In genomic region chr11:14418801-14419417, GRCh38 we compare ENCODE assay signal across 9 cellular contexts. TPM values are rescaled to one million over a fixed set of nuclear protein-coding genes. Genes with fewer than 3 reads are reported as not detected.
DNase-seq lines count a peak whose midpoint lies in the region; ATAC-seq, FAIRE-seq and TF ChIP-seq lines count a peak whose summit lies in the region.
"Had no signal": no experiment of that assay in that cellular context is flagged by ENCODE, and none has a peak within 500 bp of the region (broad histone marks: within the 10 kb centered on the region; RNA-seq: fewer than 3 reads in every experiment).

No MANE protein-coding gene starts in this region.

- H3F3A ChIP-seq in SK-N-SH (replicated peaks; ENCODE audit: insufficient read depth): no peaks in the 10 kb centered on the region

- no peak overlapping the region for H4K5ac ChIP-seq in H1 (ENCODE audit: insufficient read length, low read depth, low read length)

- H3K9ac ChIP-seq in SK-N-SH (no peak overlapping the region), H1 (replicated peaks in 1 of 4; ENCODE audit: extremely low read depth in 1 of 4, low read depth in 3 of 4, low read length in 3 of 4) (no peak overlapping the region)

- TF ChIP-seq CTCF in SK-N-SH (IDR thresholded peaks at IDR 0.05) (peak; percentile 50), H1 (IDR thresholded peaks at IDR 0.05; ENCODE audit: control extremely low read depth in 1 of 3, insufficient read depth in 1 of 3, low read depth in 1 of 3, low read length in 3 of 3) (peak; percentile 2 to 84 (median 67))

- no peak overlapping the region for H3K4ac ChIP-seq in H1 (replicated peaks; ENCODE audit: insufficient read length, low read depth, low read length)

- H2BK120ac ChIP-seq in H1 (replicated peaks; ENCODE audit: low read depth, low read length): no peak overlapping the region

- DNase-seq in SK-N-SH (peak; percentile 34), NCI-H226 (peak; percentile 30), H1 (ENCODE audit: low read depth in 1 of 2, low spot score in 2 of 2) (no peak), small intestine (peak; percentile 48), T1000 (lab: John Stamatoyannopoulos, UW) (no peak), right cardiac atrium (no peak), globus pallidus (ENCODE audit: low spot score) (no peak)

- CTCF ChIA-PET in SK-N-SH (lab: Yijun Ruan, JAX): interaction anchor here (0.6 to 8.8 kb wide), 15 partner anchors 10 to 647 kb away, joined by 3 to 62 read pairs (median 4); no protein-coding TSS in a partner anchor
- CTCF ChIA-PET in H1 (lab: Charles Lee; ENCODE audit: partially characterized antibody): interaction anchor here (0.5 to 13.7 kb wide), 64 partner anchors 10 to 799 kb away, joined by 3 to 312 read pairs (median 5); partner anchors contain the start of gene RRAS2

- H2BK5ac ChIP-seq in H1 (ENCODE audit: low read depth, low read length): no peak overlapping the region

- H3K9me3 ChIP-seq in SK-N-SH (no peaks in the 10 kb centered on the region), H1 (ENCODE audit: insufficient read depth in 2 of 2, low read depth in 1 of 2, low read length in 1 of 2) (no peaks in the 10 kb centered on the region), small intestine (ENCODE audit: control insufficient read depth, low read depth) (no peaks in the 10 kb centered on the region), right cardiac atrium (ENCODE audit: control insufficient read depth, low read length) (no peaks in the 10 kb centered on the region)

- FAIRE-seq in H1 (lab: Jason Lieb, UNC): peak; percentile 78
- no peak for FAIRE-seq in small intestine (lab: Jason Lieb, UNC)
- FAIRE-seq: urothelium cell line had no signal

- no peak overlapping the region for H3K18ac ChIP-seq in H1 (ENCODE audit: extremely low read depth, low read length)

- peak; percentile 68 for TF ChIP-seq RAD21 in SK-N-SH (IDR thresholded peaks at IDR 0.05; ENCODE audit: low read length)
- TF ChIP-seq RAD21 in H1 (IDR thresholded peaks at IDR 0.05 in 1 of 2, conservative IDR thresholded peaks at IDR 0.05 in 1 of 2; ENCODE audit: low read depth in 2 of 2, low read length in 2 of 2): peak; percentile 82 to 85

- no peak overlapping the region for H2BK20ac ChIP-seq in H1 (ENCODE audit: low read length)

- no peaks in the 10 kb centered on the region for H3K27me3 ChIP-seq in SK-N-SH (ENCODE audit: insufficient read depth)
- no peaks in the 10 kb centered on the region for H3K27me3 ChIP-seq in H1 (replicated peaks in 1 of 4; ENCODE audit: control insufficient read depth in 3 of 4, extremely low read depth in 1 of 4, insufficient read depth in 3 of 4, low read length in 3 of 4)
- no peaks in the 10 kb centered on the region for H3K27me3 ChIP-seq in small intestine (ENCODE audit: control insufficient read depth in 2 of 2, insufficient read depth in 2 of 2, low read length in 2 of 2)
- no peaks in the 10 kb centered on the region for H3K27me3 ChIP-seq in right cardiac atrium (ENCODE audit: control insufficient read depth, insufficient read depth)

- 87% methylated on average over 6 of the region's 6 CpGs for WGBS in SK-N-SH (ENCODE audit: low lambda C conversion rate)
- 70% methylated on average over 6 of the region's 6 CpGs; no CpG with 5 or more reads in 1 of the 2 experiments for WGBS in H1 (ENCODE audit: extremely low coverage in 1 of 2, insufficient coverage in 1 of 2, insufficient read length in 1 of 2, insufficient replicate concordance in 2 of 2, low coverage in 1 of 2, low lambda C conversion rate in 2 of 2, missing lambda C conversion rate in 1 of 2), 2 experiments
- WGBS in small intestine, 3 donors: 65 to 75% (median 66%) methylated on average over 6 of the region's 6 CpGs
- WGBS in right cardiac atrium: 80% methylated on average over 6 of the region's 6 CpGs

- H3K9me2 ChIP-seq in SK-N-SH: no peaks in the 10 kb centered on the region

- peaks cover 3% of the 10 kb centered on the region for H3K23me2 ChIP-seq in H1 (ENCODE audit: low read depth, low read length)

- no peak for TF ChIP-seq EP300 in SK-N-SH (IDR thresholded peaks at IDR 0.05; ENCODE audit: borderline replicate concordance in 1 of 2, low read depth in 1 of 2, low read length in 1 of 2)
- TF ChIP-seq EP300 in H1 (IDR thresholded peaks at IDR 0.05; ENCODE audit: borderline replicate concordance in 1 of 2, low read depth in 2 of 2, low read length in 2 of 2): no peak

- H2AFZ ChIP-seq in SK-N-SH (ENCODE audit: low read depth) (no peak overlapping the region), H1 (ENCODE audit: low read length) (no peak overlapping the region)

- H3K4me1 ChIP-seq in SK-N-SH (ENCODE audit: control insufficient read depth in 1 of 2, insufficient read depth in 2 of 2, low read depth in 1 of 2, low read length in 1 of 2) (peaks cover 9 to 25% of the 10 kb centered on the region in 2 experiments; a peak in 3 of 4 replicates), H1 (replicated peaks in 1 of 4; ENCODE audit: control insufficient read depth in 3 of 4, insufficient read depth in 4 of 4, low read length in 3 of 4) (peaks cover 7 to 16% (median 9%) of the 10 kb centered on the region in 4 experiments), small intestine (ENCODE audit: control insufficient read depth in 2 of 2, insufficient read depth in 1 of 2, low read depth in 1 of 2, low read length in 1 of 2) (no peaks in the 10 kb centered on the region), right cardiac atrium (ENCODE audit: control insufficient read depth, insufficient read depth, low read length) (peaks cover 4% of the 10 kb centered on the region)

- H3K4me3 ChIP-seq in SK-N-SH (ENCODE audit: low read depth in 2 of 2, low read length in 1 of 2): no peak overlapping the region
- H3K4me3 ChIP-seq in H1 (ENCODE audit: extremely low read depth in 1 of 4, insufficient read depth in 2 of 4, low read depth in 3 of 4, low read length in 4 of 4): no peak overlapping the region
- no peak overlapping the region for H3K4me3 ChIP-seq in small intestine (ENCODE audit: low read depth in 1 of 2, low read length in 2 of 2)
- no peak overlapping the region for H3K4me3 ChIP-seq in right cardiac atrium (ENCODE audit: low read length)

- no peaks in the 10 kb centered on the region for H4K20me1 ChIP-seq in SK-N-SH (ENCODE audit: insufficient read depth)
- H4K20me1 ChIP-seq in H1 (replicated peaks in 1 of 2; ENCODE audit: control insufficient read depth in 1 of 2, insufficient read depth in 2 of 2, low read length in 2 of 2): no peaks in the 10 kb centered on the region

- H2BK12ac ChIP-seq in H1 (ENCODE audit: low read depth, low read length): peak overlapping the region; percentile 78; the same call in 1 of the 2 replicates

- TF ChIP-seq POLR2A in H1 (IDR thresholded peaks at IDR 0.05; ENCODE audit: control extremely low read depth in 1 of 2, low read depth in 2 of 2, low read length in 2 of 2): no peak

- H3K4me2 ChIP-seq in SK-N-SH (no peak overlapping the region), H1 (ENCODE audit: insufficient read depth in 1 of 2, low read depth in 2 of 2, low read length in 2 of 2) (no peak overlapping the region)

- no peak overlapping the region for H2AK5ac ChIP-seq in H1 (ENCODE audit: low read depth, low read length)

- ATAC-seq in SK-N-SH treated with all-trans-retinoic acid at 6 μM for 48 hours (no peak), right cardiac atrium (no peak)

- no peak overlapping the region for H3K14ac ChIP-seq in H1 (ENCODE audit: insufficient read length)

- no peaks in the 10 kb centered on the region for H3K79me1 ChIP-seq in H1 (ENCODE audit: low read depth, low read length)

- POLR2A ChIA-PET in SK-N-SH (lab: Yijun Ruan, JAX) (no interaction called here), H1 (lab: Charles Lee; ENCODE audit: partially characterized antibody) (interaction anchor here (0.8 to 1.8 kb wide), 6 partner anchors 9 to 149 kb away, joined by 3 to 8 read pairs (median 4); no protein-coding TSS in a partner anchor)

- no peak overlapping the region; a peak in 1 of 4 replicates for H3K27ac ChIP-seq in SK-N-SH (ENCODE audit: low read depth in 2 of 2, low read length in 1 of 2)
- no peak overlapping the region for H3K27ac ChIP-seq in H1 (ENCODE audit: low read depth, low read length)
- no peak overlapping the region for H3K27ac ChIP-seq in small intestine (ENCODE audit: low read depth in 1 of 2, low read length in 1 of 2)
- no peak overlapping the region for H3K27ac ChIP-seq in right cardiac atrium (ENCODE audit: low read length)

- H4K91ac ChIP-seq in H1 (replicated peaks; ENCODE audit: insufficient read length, low read length): no peak overlapping the region

- no peak overlapping the region for H2BK15ac ChIP-seq in H1 (ENCODE audit: low read length)

- H4K8ac ChIP-seq in H1 (ENCODE audit: extremely low read depth, insufficient read depth, low read length): no peak overlapping the region

- intact Hi-C loops in right cardiac atrium (cut with DNase I): no loop called here

- H3K79me2 ChIP-seq in SK-N-SH (ENCODE audit: insufficient read depth): no peaks in the 10 kb centered on the region
- H3K79me2 ChIP-seq in H1 (ENCODE audit: control insufficient read depth in 1 of 2, insufficient read depth in 2 of 2, low read length in 2 of 2): no peaks in the 10 kb centered on the region

- no peak overlapping the region for H3K23ac ChIP-seq in H1 (ENCODE audit: insufficient read length)

- H3K56ac ChIP-seq in H1 (replicated peaks; ENCODE audit: insufficient read length, low read depth, low read length): no peak overlapping the region

- H3K36me3 ChIP-seq in SK-N-SH (replicated peaks in 1 of 2; ENCODE audit: control insufficient read depth in 1 of 2, insufficient read depth in 2 of 2, low read length in 1 of 2) (no peaks in the 10 kb centered on the region), H1 (ENCODE audit: control insufficient read depth in 2 of 4, insufficient read depth in 4 of 4, low read length in 3 of 4) (no peaks in the 10 kb centered on the region), small intestine (ENCODE audit: control insufficient read depth in 2 of 2, insufficient read depth in 2 of 2, low read length in 2 of 2) (no peaks in the 10 kb centered on the region)

RNA-seq across cellular contexts. Expression of gene RRAS2, which starts 59.9 kb away (rescaled TPM):
- polyA plus RNA-seq in SK-N-SH (2012; rRNA removed) (53.3 and 55.3 TPM in 2 replicates), H1 (2011; rRNA removed) (48.5 and 72.3 TPM in 2 replicates), small intestine (10 to 100 TPM; 16.1 to 39.8 (median 32.7) TPM), right cardiac atrium (28.2 TPM)
- 73.7 and 93.3 TPM in 2 replicates for polyA plus RNA-seq in SK-N-SH (2012; cell fraction: cytosol; rRNA removed)
- 19.4 and 31.6 TPM in 2 replicates for polyA plus RNA-seq in SK-N-SH (2012; cell fraction: nucleus; rRNA removed)
- 220 and 234 TPM in 2 replicates for total RNA-seq in H1 (2021; fragmentation: NEBNext Ultra II Directional; extraction: Animal tissue kit (Norgen Biotek cat#: 25700))
- 100 TPM for polyA plus RNA-seq in H1 (2011; cell fraction: cytosol; rRNA removed)
- 27.8 TPM for polyA plus RNA-seq in H1 (2011; cell fraction: nucleus; rRNA removed)
- 94.8 to 171 TPM (median 113 TPM) in 4 replicates for polyA plus RNA-seq in H1 (2012, experiment 1 of 2)
- polyA plus RNA-seq in H1 (2012, experiment 2 of 2): 51.6 TPM
- polyA plus RNA-seq in H1 (2013, experiment 1 of 2): 142 TPM
- polyA plus RNA-seq in H1 (2013, experiment 2 of 2): 146 TPM
- 46.3 and 83.7 TPM in 2 replicates for polyA minus RNA-seq in H1 (2011; rRNA and poly(A)+ RNA removed)
- polyA minus RNA-seq in H1 (2011; cell fraction: cytosol; rRNA and poly(A)+ RNA removed): 105 TPM
- 85.4 TPM for polyA minus RNA-seq in H1 (2011; cell fraction: nucleus; rRNA and poly(A)+ RNA removed)
- total RNA-seq in right cardiac atrium: 10 to 100 TPM; 23.9 to 32.7 (median 29.8) TPM

Comparison
In these comparisons a context has a peak if more than half of its experiments do, and no peak if none do; other contexts are left out.
1. DNase-seq: peak in SK-N-SH (single experiment), NCI-H226 (single experiment) and small intestine (single experiment); none in H1 (0 of 2), T1000 (single experiment), right cardiac atrium (0 of 3) and globus pallidus (single experiment).
2. Of the 17 proteins assayed by ChIP-seq in both H1 and SK-N-SH: peak only in H1: none; only in SK-N-SH: none; in both: CTCF and RAD21; in neither: 15.